ENCODE assay signal across 8 cellular contexts in the genomic region with DNA sequence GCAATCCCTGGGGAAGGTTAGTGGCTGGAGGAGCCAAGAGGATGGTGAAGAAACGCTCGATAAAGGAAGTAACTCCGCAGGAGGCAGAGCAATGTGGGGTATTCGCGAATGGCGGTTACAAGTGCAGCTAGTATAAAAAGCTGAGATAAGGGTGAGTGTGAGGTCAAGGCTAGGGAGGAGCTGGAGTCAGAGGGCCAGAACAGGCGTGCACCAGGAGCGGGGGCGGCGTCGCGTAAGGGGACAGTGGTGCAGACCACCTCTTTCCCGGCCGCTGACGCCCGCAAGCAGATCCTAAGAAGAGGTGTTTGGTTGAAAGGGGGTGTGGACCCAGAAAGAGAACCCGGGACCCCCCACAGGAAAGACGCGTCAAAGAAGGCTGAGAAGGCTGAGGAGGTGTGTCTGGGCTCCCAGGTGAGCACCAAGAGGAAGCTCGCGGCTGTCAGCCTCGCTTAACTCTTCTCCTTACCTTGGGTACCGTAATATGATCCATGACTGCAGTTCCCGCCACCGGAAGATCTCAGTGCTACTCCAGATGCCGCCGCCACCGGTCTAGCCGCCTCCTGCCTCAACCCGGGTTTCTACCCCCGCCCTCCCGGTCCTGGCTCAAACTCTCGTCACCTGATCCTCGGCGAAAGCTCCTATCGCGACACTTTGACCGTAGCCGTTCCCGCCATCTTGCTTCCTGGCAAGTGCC. TPM values are rescaled to one million over a fixed set of nuclear protein-coding genes. Genes with fewer than 3 reads are reported as not detected.
A peak's percentile ranks its signal among the peaks of the same experiment; 100 is the strongest.
DNase-seq lines count a peak whose midpoint lies in the region; ATAC-seq and TF ChIP-seq lines count a peak whose summit lies in the region.

Gene MTMR8 (minus strand): TSS at position 579 of the 694 bp plus-strand sequence. CDS start 89 bp downstream, at position 490.

- no peaks in the 10 kb centered on the region for H4K20me1 ChIP-seq in mammary epithelial cell (ENCODE audit: insufficient read depth, low read length)

- H3K4me1 ChIP-seq in mammary epithelial cell (ENCODE audit: insufficient read depth, low read length), result no peaks in the 10 kb centered on the region

- H3K27ac ChIP-seq in WERI-Rb-1 (peak within 1 kb of the TSS; percentile 55), mammary epithelial cell (ENCODE audit: insufficient read depth, low read depth, low read length) (no peak within 1 kb of the TSS)

- no peaks in the 10 kb centered on the region for H3K79me2 ChIP-seq in mammary epithelial cell (ENCODE audit: insufficient read depth, low read length)

- DNase-seq in GM12865 (ENCODE audit: low read depth), result peak; percentile 88
- DNase-seq in NCI-H1417 (lab: John Stamatoyannopoulos, UW), result peak in 2 of 3 experiments; percentile 68 to 86
- peak; percentile 84 for DNase-seq in WERI-Rb-1
- DNase-seq in mammary epithelial cell, result peak; percentile 62
- peak; percentile 54 for DNase-seq in kidney glomerular epithelial cell (lab: John Stamatoyannopoulos, UW)
- DNase-seq in stimulated activated CD4-positive, alpha-beta T cell treated with anti-CD3 and anti-CD28 coated beads, Interleukin-1b, Interleukin-23, amount 100 ng/mL, for 1 hour (ENCODE audit: low read depth in 2 of 2), result peak; percentile 27 to 62
- DNase-seq in RKO (ENCODE audit: low spot score), result no peak

- CTCF ChIA-PET in mammary epithelial cell (lab: Charles Lee; ENCODE audit: low non-redundant PET), result no interaction called here

- peak; percentile 99 for ATAC-seq in HG02610 (IDR thresholded peaks at IDR 0.05; ENCODE audit: unreplicated experiment)

- in situ Hi-C loops in mammary epithelial cell (cut with MboI; ENCODE audit: low sequenced_read_pairs in 2 of 2), result no loop called here

- H3K9ac ChIP-seq in mammary epithelial cell (ENCODE audit: insufficient read depth, low read length), result peak within 1 kb of the TSS; percentile 25

- WGBS in mammary epithelial cell (ENCODE audit: low coverage, missing lambda C conversion rate), result 25% methylated on average over 15 of the region's 40 CpGs

- BruUV-seq in mammary epithelial cell (replicated peaks; lab: Mats Ljungman, UMichigan), result no TSS peak

- dilution Hi-C loops in mammary epithelial cell (cut with HindIII; ENCODE audit: low sequenced_read_pairs), result no loop called here

- H3K9me3 ChIP-seq in WERI-Rb-1 (ENCODE audit: severe bottlenecking), result no peaks in the 10 kb centered on the region
- peaks cover 3% of the 10 kb centered on the region for H3K9me3 ChIP-seq in mammary epithelial cell (replicated peaks; ENCODE audit: insufficient read depth, low read length)

- intact Hi-C loops in mammary epithelial cell (cut with micrococcal nuclease), result loop anchor here (10.0 kb wide), 1 partner anchor 190 kb away; the partner anchor contains the start of gene AMER1

- peak within 1 kb of the TSS; percentile 76 for H3K4me2 ChIP-seq in mammary epithelial cell (ENCODE audit: insufficient read depth, low read depth, low read length)

- H3K27me3 ChIP-seq in WERI-Rb-1 (ENCODE audit: insufficient read depth, low read depth, severe bottlenecking), result no peaks in the 10 kb centered on the region
- H3K27me3 ChIP-seq in mammary epithelial cell (ENCODE audit: insufficient read depth, low read length), result no peaks in the 10 kb centered on the region

- H3K4me3 ChIP-seq in GM12865 (ENCODE audit: low read depth, low read length), result peak within 1 kb of the TSS; percentile 89
- peak within 1 kb of the TSS; percentile 53 for H3K4me3 ChIP-seq in WERI-Rb-1 (ENCODE audit: low read depth, low read length)
- peak within 1 kb of the TSS; percentile 49 to 67 (median 67) for H3K4me3 ChIP-seq in mammary epithelial cell (replicated peaks in 1 of 3; ENCODE audit: insufficient read depth in 1 of 3, low read depth in 2 of 3, low read length in 3 of 3)

- H2AFZ ChIP-seq in mammary epithelial cell (ENCODE audit: low read depth, low read length), result peak within 1 kb of the TSS; percentile 97

- H3K36me3 ChIP-seq in WERI-Rb-1, result no peaks in the 10 kb centered on the region
- no peaks in the 10 kb centered on the region for H3K36me3 ChIP-seq in mammary epithelial cell (ENCODE audit: insufficient read depth, low read length)

- no peak for TF ChIP-seq CTCF in GM12865 (IDR thresholded peaks at IDR 0.05; ENCODE audit: insufficient read depth, low read depth, low read length, missing control alignments)
- TF ChIP-seq CTCF in WERI-Rb-1 (IDR thresholded peaks at IDR 0.05; ENCODE audit: low read depth, low read length), result no peak
- no peak for TF ChIP-seq CTCF in mammary epithelial cell (conservative IDR thresholded peaks at IDR 0.05 in 1 of 2, IDR thresholded peaks at IDR 0.05 in 1 of 2; ENCODE audit: extremely low read depth in 1 of 2, insufficient read depth in 1 of 2, low read depth in 1 of 2, low read length in 2 of 2)

RNA-seq across cellular contexts. Expression of gene MTMR8, which starts in this region (rescaled TPM):
- 1 to 10 TPM; 2.3 to 2.8 TPM for total RNA-seq in mammary epithelial cell
- 0.90 TPM for polyA plus RNA-seq in mammary epithelial cell
- 9.8 TPM for polyA minus RNA-seq in mammary epithelial cell
